Comparison of ENCODE assay signal across 7 cellular contexts in the genomic region with DNA sequence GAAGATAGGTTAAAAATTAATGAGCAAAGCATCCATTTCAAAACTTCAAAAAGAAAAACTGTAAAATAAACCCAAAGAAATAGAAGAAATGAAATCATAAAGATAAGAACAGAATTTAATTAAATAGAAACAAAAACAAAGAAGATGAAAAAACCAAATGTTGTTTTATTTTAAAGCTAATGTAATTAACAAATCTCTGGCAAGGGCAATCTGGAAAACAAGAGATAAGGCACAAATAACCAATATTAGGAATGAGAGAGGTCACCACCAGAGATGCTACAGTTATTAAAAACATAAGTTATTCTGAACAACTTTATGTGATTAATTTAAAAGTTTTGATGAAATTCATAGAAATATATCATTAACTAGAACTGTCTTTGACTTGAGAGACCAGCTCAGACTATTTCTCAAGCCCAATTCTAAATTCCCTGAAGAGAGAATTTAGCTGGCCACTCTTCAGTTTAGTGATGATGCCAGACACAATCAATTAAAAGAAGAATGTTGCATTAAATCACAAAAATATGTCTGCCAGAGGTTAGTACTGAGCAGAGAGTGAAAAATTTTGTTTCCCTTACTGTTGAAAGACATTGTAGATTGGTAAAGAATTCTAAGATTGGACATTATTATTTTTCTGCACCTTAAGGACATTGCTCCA.
DNase-seq lines count a peak whose midpoint lies in the region; ATAC-seq, FAIRE-seq and TF ChIP-seq lines count a peak whose summit lies in the region.
"Not testable (repeated sequence)": the region's sequence is repeated elsewhere in the genome, so short reads cannot be mapped to it uniquely, and the experiment has no call there.

No MANE protein-coding gene starts in this region.

- not testable (repeated sequence) for TF ChIP-seq CTCF in VCaP (conservative IDR thresholded peaks at IDR 0.05); kidney (IDR thresholded peaks at IDR 0.05; ENCODE audit: borderline replicate concordance, extremely low read depth, insufficient read depth); pancreas (IDR thresholded peaks at IDR 0.05)

- H3K4me3 ChIP-seq in kidney (ENCODE audit: low read length in 2 of 2); pancreas; aorta (ENCODE audit: low read length in 2 of 2): not testable (repeated sequence)

- H3K4me1 ChIP-seq in kidney (ENCODE audit: control insufficient read depth in 1 of 2, insufficient read depth in 1 of 2, low read depth in 1 of 2, low read length in 2 of 2); pancreas; aorta (ENCODE audit: control insufficient read depth in 1 of 2, insufficient read depth in 2 of 2, low read length in 2 of 2): not testable (repeated sequence)

- intact Hi-C loops in kidney (cut with DNase I); pancreas (cut with DNase I); aorta (cut with DNase I): not testable (repeated sequence)

- ATAC-seq in pancreas: not testable (repeated sequence)
- peak; percentile 19 for ATAC-seq in aorta (ENCODE audit: low FRiP score)

- H3K27me3 ChIP-seq in pancreas; aorta (ENCODE audit: control insufficient read depth in 1 of 2, insufficient read depth in 2 of 2, low read length in 1 of 2): not testable (repeated sequence)

- peak; percentile 79 for DNase-seq in SK-N-DZ (ENCODE audit: low spot score)
- DNase-seq in kidney, pancreas, aorta: not testable (repeated sequence)

- peak overlapping the region; percentile 83; the same call in 1 of the 2 replicates for H3K27ac ChIP-seq in VCaP
- not testable (repeated sequence) for H3K27ac ChIP-seq in kidney (ENCODE audit: low read depth in 2 of 2, low read length in 2 of 2); pancreas; aorta (ENCODE audit: low read depth in 1 of 2, low read length in 2 of 2)

- not testable (repeated sequence) for H3K9ac ChIP-seq in kidney (ENCODE audit: low read length in 2 of 2)

- FAIRE-seq in A204.1 (lab: Jason Lieb, UNC) (peak; percentile 57), endometrium (lab: Jason Lieb, UNC) (peak; percentile 86), kidney (lab: Jason Lieb, UNC) (peak; percentile 51), pancreas (lab: Jason Lieb, UNC) (peak; percentile 45)

- H3K9me3 ChIP-seq in kidney (ENCODE audit: control insufficient read depth in 1 of 2, low read length in 2 of 2); pancreas; aorta (ENCODE audit: control insufficient read depth, low read length): not testable (repeated sequence)

- not testable (repeated sequence) for H3K36me3 ChIP-seq in kidney (ENCODE audit: control insufficient read depth in 1 of 2, insufficient read depth in 2 of 2, low read length in 2 of 2); pancreas; aorta (ENCODE audit: control insufficient read depth in 1 of 2, insufficient read depth in 2 of 2, low read length in 1 of 2)
